In the genomic region with DNA sequence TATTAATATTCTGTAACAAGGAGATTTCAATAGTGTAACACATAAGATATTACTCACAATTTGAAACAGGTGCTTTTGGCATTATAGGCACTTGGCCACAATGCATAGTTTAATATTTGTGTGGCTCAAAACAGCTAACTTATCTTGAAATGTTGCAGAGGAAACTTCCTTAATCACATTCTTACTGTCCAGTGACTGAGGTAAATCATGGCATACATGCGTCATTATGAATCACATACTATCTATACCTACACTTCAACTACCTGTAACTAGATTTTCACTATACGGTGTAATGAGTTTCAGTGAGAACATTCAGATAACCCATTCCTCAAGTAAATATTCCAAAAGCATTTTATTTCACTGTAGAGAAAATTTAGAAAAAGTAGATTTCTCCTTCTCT, we compare ENCODE assay signal across 36 cellular contexts.
"Had no signal": no experiment of that assay in that cellular context is flagged by ENCODE, and none has a peak within 500 bp of the region (broad histone marks: within the 10 kb centered on the region; RNA-seq: fewer than 3 reads in every experiment).

No MANE protein-coding gene starts in this region.

- H3K4me3 Mint-ChIP-seq: activated B cell treated with CpG ODN at 0.5 μM for 24 hours; activated CD4-positive, alpha-beta memory T cell treated with anti-CD3 and anti-CD28 coated beads for 36 hours; activated CD8-positive, alpha-beta memory T cell treated with anti-CD3 and anti-CD28 coated beads, Interleukin-2, amount 10 ng/mL, durations not matched to agents 7 days and 5 days; activated naive CD8-positive, alpha-beta T cell treated with anti-CD3 and anti-CD28 coated beads for 36 hours; activated T-cell treated with anti-CD3 and anti-CD28 coated beads, Interleukin-2, amount 50 U/mL, for 72 hours; activated T-helper 17 cell treated with anti-CD3 and anti-CD28 coated beads, Interleukin-2, amount 50 U/mL, for 72 hours had no signal

- H3K27me3 ChIP-seq: ascending aorta, Peyer's patch had no signal

- H3K36me3 ChIP-seq: ascending aorta, Peyer's patch had no signal

- H3K27ac Mint-ChIP-seq: activated B cell treated with CpG ODN at 0.5 μM for 24 hours; activated CD4-positive, alpha-beta memory T cell treated with anti-CD3 and anti-CD28 coated beads for 36 hours; activated CD8-positive, alpha-beta memory T cell treated with anti-CD3 and anti-CD28 coated beads, Interleukin-2, amount 10 ng/mL, durations not matched to agents 7 days and 5 days; activated naive CD8-positive, alpha-beta T cell treated with anti-CD3 and anti-CD28 coated beads for 36 hours; activated T-cell treated with anti-CD3 and anti-CD28 coated beads, Interleukin-2, amount 50 U/mL, for 72 hours; activated T-helper 17 cell treated with anti-CD3 and anti-CD28 coated beads, Interleukin-2, amount 50 U/mL, for 72 hours had no signal

- ATAC-seq: activated CD8-positive, alpha-beta memory T cell treated with anti-CD3 and anti-CD28 coated beads, Interleukin-2, amount 10 ng/mL, durations not matched to agents 7 days and 5 days; activated T-cell treated with anti-CD3 and anti-CD28 coated beads, Interleukin-2, amount 50 U/mL, for 72 hours; activated T-helper 17 cell treated with anti-CD3 and anti-CD28 coated beads, Interleukin-2, amount 50 U/mL, for 72 hours had no signal

- H3K9me3 Mint-ChIP-seq: activated B cell treated with CpG ODN at 0.5 μM for 24 hours; activated CD4-positive, alpha-beta memory T cell treated with anti-CD3 and anti-CD28 coated beads for 36 hours; activated naive CD8-positive, alpha-beta T cell treated with anti-CD3 and anti-CD28 coated beads for 36 hours; activated T-cell treated with anti-CD3 and anti-CD28 coated beads, Interleukin-2, amount 50 U/mL, for 72 hours; activated T-helper 17 cell treated with anti-CD3 and anti-CD28 coated beads, Interleukin-2, amount 50 U/mL, for 72 hours had no signal

- H3K9me3 ChIP-seq: ascending aorta, Peyer's patch had no signal

- DNase-seq: activated B cell treated with CpG ODN at 0.5 μM for 24 hours; activated CD4-positive, alpha-beta memory T cell treated with anti-CD3 and anti-CD28 coated beads for 36 hours; activated CD4-positive, alpha-beta T cell treated with anti-CD3 and anti-CD28 coated beads for 4 hours; activated CD4-positive, alpha-beta T cell treated with anti-CD3 and anti-CD28 coated beads, Interleukin-2, amount 50 U/mL, for 1 hour; activated CD4-positive, CD25-positive, alpha-beta regulatory T cell treated with anti-CD3 and anti-CD28 coated beads, Interleukin-2, amount 50 U/mL, for 72 hours; activated CD8-positive, alpha-beta memory T cell treated with anti-CD3 and anti-CD28 coated beads for 24 hours; activated CD8-positive, alpha-beta memory T cell treated with anti-CD3 and anti-CD28 coated beads, Interleukin-2, amount 10 ng/mL, durations not matched to agents 7 days and 5 days; activated effector memory CD4-positive, alpha-beta T cell treated with anti-CD3 and anti-CD28 coated beads, Interleukin-2, amount 50 U/mL, for 16 hours; activated naive CD4-positive, alpha-beta T cell; activated naive CD4-positive, alpha-beta T cell treated with anti-CD3 and anti-CD28 coated beads, Interleukin-2, amount 50 U/mL, for 16 hours; activated naive CD8-positive, alpha-beta T cell treated with anti-CD3 and anti-CD28 coated beads for 36 hours; activated T-cell treated with anti-CD3 and anti-CD28 coated beads, Interleukin-2, amount 50 U/mL, for 1 hour; activated T-cell treated with anti-CD3 and anti-CD28 coated beads, Interleukin-2, amount 50 U/mL, for 72 hours; amniotic stem cell; caudate nucleus; cerebellar nuclear complex; Kasumi-1; KG1; MM.1S; MV-4-11; NCI-H1092; NCI-H1436 treated with DMSO at 0.1 percent for 48 hours; NCI-H1694 treated with DMSO at 0.1 percent for 48 hours; NCI-H2029; NCI-H524; NCI-H69; Peyer's patch; Right ventricle myocardium superior; RPMI8226; SW 1271; T-helper 1 cell; T-helper 2 cell; T-helper 9 cell had no signal

- H3K4me3 ChIP-seq: ascending aorta, Peyer's patch had no signal

- H3K4me1 Mint-ChIP-seq: activated CD8-positive, alpha-beta memory T cell treated with anti-CD3 and anti-CD28 coated beads, Interleukin-2, amount 10 ng/mL, durations not matched to agents 7 days and 5 days; activated naive CD8-positive, alpha-beta T cell treated with anti-CD3 and anti-CD28 coated beads for 36 hours; activated T-helper 17 cell treated with anti-CD3 and anti-CD28 coated beads, Interleukin-2, amount 50 U/mL, for 72 hours had no signal

- H3K27me3 Mint-ChIP-seq: activated B cell treated with CpG ODN at 0.5 μM for 24 hours had no signal

- H3K36me3 Mint-ChIP-seq: activated CD4-positive, alpha-beta memory T cell treated with anti-CD3 and anti-CD28 coated beads for 36 hours; activated CD8-positive, alpha-beta memory T cell treated with anti-CD3 and anti-CD28 coated beads, Interleukin-2, amount 10 ng/mL, durations not matched to agents 7 days and 5 days; activated naive CD8-positive, alpha-beta T cell treated with anti-CD3 and anti-CD28 coated beads for 36 hours had no signal

- H3K4me1 ChIP-seq: ascending aorta, Peyer's patch had no signal

- H3K27ac ChIP-seq: ascending aorta, Peyer's patch, VCaP had no signal
